8 cellular contexts compared by ENCODE assay signal in the genomic region with DNA sequence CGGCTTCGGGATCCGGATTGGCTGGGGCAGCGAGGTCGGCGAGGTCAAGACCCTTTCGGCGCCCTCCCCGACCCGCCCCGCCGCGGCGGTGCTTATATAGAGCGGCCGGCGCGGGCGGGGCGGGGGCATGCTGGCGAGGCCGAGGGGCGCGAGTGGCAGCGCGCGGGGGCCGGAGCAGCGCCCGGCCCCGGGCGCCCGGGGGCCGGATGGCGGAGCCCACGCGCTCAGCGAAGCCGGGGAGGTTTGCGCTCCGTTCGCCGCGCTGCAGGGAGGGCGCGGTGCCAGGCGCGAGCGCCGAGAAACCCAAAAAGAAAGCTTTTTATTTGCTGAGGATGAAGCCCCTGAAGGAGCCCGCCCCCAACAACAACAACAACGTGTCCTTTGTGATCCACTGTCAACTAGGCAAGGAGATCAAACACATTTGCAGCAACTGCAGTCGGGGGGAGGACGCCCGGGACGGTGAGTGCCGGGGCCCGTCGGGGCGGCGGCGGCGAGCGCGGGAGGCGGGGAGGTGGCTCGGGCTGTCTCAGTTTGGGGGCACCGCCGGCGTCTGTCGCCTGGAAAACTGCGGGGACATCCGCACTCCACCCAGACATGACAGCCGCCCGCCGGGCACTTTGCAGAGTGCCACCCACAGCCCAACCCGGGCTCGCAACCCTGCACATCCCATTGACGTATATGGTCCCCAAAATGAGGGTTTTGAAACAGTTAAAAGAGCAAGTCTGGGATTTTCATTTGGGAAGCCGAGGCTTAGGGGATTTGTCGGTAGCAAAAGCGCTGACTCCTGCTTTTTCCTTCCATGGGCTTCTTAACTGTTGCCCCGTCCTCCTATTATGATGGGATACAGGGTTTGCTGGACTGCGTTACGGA.
A peak's percentile ranks its signal among the peaks of the same experiment; 100 is the strongest.
DNase-seq lines count a peak whose midpoint lies in the region; ATAC-seq and FAIRE-seq lines count a peak whose summit lies in the region.

No MANE protein-coding gene starts in this region.

- H3K27ac ChIP-seq in iPS-18a (ENCODE audit: low read length), result no peak overlapping the region
- no peak overlapping the region for H3K27ac ChIP-seq in small intestine (ENCODE audit: low read depth in 1 of 2, low read length in 1 of 2)

- peak overlapping the region; percentile 4 for H3K9ac ChIP-seq in iPS-18a (ENCODE audit: low read length)

- no peaks in the 10 kb centered on the region for H3K9me3 Mint-ChIP-seq in activated naive CD8-positive, alpha-beta T cell treated with anti-CD3 and anti-CD28 coated beads, Interleukin-2, amount 10 ng/mL, durations not matched to agents 7 days and 5 days

- 1 to 5% (median 4%) methylated on average over 75 to 85 of the region's 85 CpGs for WGBS in small intestine, 3 donors

- H3K9me3 ChIP-seq in iPS-18a (ENCODE audit: control insufficient read depth, low read depth, low read length) (no peaks in the 10 kb centered on the region), small intestine (ENCODE audit: control insufficient read depth, low read depth) (no peaks in the 10 kb centered on the region)

- H3K27ac Mint-ChIP-seq in activated naive CD8-positive, alpha-beta T cell treated with anti-CD3 and anti-CD28 coated beads, Interleukin-2, amount 10 ng/mL, durations not matched to agents 7 days and 5 days, result no peak overlapping the region

- H3K4me1 ChIP-seq in iPS-18a (ENCODE audit: control insufficient read depth, low read depth, low read length) (peaks cover 9% of the 10 kb centered on the region), small intestine (ENCODE audit: control insufficient read depth in 2 of 2, insufficient read depth in 1 of 2, low read depth in 1 of 2, low read length in 1 of 2) (peaks cover 2 to 4% of the 10 kb centered on the region in 2 donors)

- H3K27me3 ChIP-seq in H7 (ENCODE audit: control insufficient read depth, insufficient read depth, low read length) (peaks cover 41% of the 10 kb centered on the region), iPS-18a (ENCODE audit: control insufficient read depth, insufficient read depth, low read length) (peaks cover 57% of the 10 kb centered on the region), small intestine (ENCODE audit: control insufficient read depth in 2 of 2, insufficient read depth in 2 of 2, low read length in 2 of 2) (no peaks in the 10 kb centered on the region)

- no peaks in the 10 kb centered on the region for H3K36me3 ChIP-seq in H7 (replicated peaks; ENCODE audit: control insufficient read depth, insufficient read depth, low read length)
- no peaks in the 10 kb centered on the region for H3K36me3 ChIP-seq in iPS-18a (ENCODE audit: control insufficient read depth, low read depth, low read length)
- no peaks in the 10 kb centered on the region for H3K36me3 ChIP-seq in small intestine (ENCODE audit: control insufficient read depth in 2 of 2, insufficient read depth in 2 of 2, low read length in 2 of 2)

- DNase-seq in H7, result peak; percentile 86
- no peak for DNase-seq in activated naive CD8-positive, alpha-beta T cell treated with anti-CD3 and anti-CD28 coated beads, Interleukin-2, amount 10 ng/mL, durations not matched to agents 7 days and 5 days
- DNase-seq in small intestine, result no peak
- DNase-seq in activated CD4-positive, alpha-beta T cell treated with anti-CD3 and anti-CD28 coated beads for 48 hours, result no peak

- no peak for ATAC-seq in activated naive CD8-positive, alpha-beta T cell treated with anti-CD3 and anti-CD28 coated beads, Interleukin-2, amount 10 ng/mL, durations not matched to agents 7 days and 5 days (ENCODE audit: low read depth)
- ATAC-seq in HG02642 (IDR thresholded peaks at IDR 0.05; ENCODE audit: poor library complexity, unreplicated experiment), result no peak
- no peak for ATAC-seq in GM18907 (IDR thresholded peaks at IDR 0.05; ENCODE audit: unreplicated experiment)
- ATAC-seq in HG02759 (IDR thresholded peaks at IDR 0.05; ENCODE audit: unreplicated experiment), result no peak

- peaks cover 56% of the 10 kb centered on the region for H3K27me3 Mint-ChIP-seq in activated naive CD8-positive, alpha-beta T cell treated with anti-CD3 and anti-CD28 coated beads, Interleukin-2, amount 10 ng/mL, durations not matched to agents 7 days and 5 days

- H3K4me3 Mint-ChIP-seq in activated naive CD8-positive, alpha-beta T cell treated with anti-CD3 and anti-CD28 coated beads, Interleukin-2, amount 10 ng/mL, durations not matched to agents 7 days and 5 days, result peak overlapping the region; percentile 76

- peaks cover 4% of the 10 kb centered on the region for H3K4me1 Mint-ChIP-seq in activated naive CD8-positive, alpha-beta T cell treated with anti-CD3 and anti-CD28 coated beads, Interleukin-2, amount 10 ng/mL, durations not matched to agents 7 days and 5 days

- H3K4me3 ChIP-seq in H7 (ENCODE audit: insufficient read depth, low read depth, low read length) (peak overlapping the region; percentile 56), iPS-18a (ENCODE audit: low read length) (peak overlapping the region; percentile 77), small intestine (ENCODE audit: low read depth in 1 of 2, low read length in 2 of 2) (peak overlapping the region; percentile 17 to 56)

- no peaks in the 10 kb centered on the region for H3K36me3 Mint-ChIP-seq in activated naive CD8-positive, alpha-beta T cell treated with anti-CD3 and anti-CD28 coated beads, Interleukin-2, amount 10 ng/mL, durations not matched to agents 7 days and 5 days

- no peak for FAIRE-seq in small intestine (lab: Jason Lieb, UNC)

- POLR2A ChIA-PET in activated naive CD8-positive, alpha-beta T cell treated with anti-CD3 and anti-CD28 coated beads, Interleukin-2, amount 10 ng/mL, durations not matched to agents 7 days and 5 days (lab: Charles Lee), result no interaction called here
